ENCODE assay signal across 25 cellular contexts in the genomic region with DNA sequence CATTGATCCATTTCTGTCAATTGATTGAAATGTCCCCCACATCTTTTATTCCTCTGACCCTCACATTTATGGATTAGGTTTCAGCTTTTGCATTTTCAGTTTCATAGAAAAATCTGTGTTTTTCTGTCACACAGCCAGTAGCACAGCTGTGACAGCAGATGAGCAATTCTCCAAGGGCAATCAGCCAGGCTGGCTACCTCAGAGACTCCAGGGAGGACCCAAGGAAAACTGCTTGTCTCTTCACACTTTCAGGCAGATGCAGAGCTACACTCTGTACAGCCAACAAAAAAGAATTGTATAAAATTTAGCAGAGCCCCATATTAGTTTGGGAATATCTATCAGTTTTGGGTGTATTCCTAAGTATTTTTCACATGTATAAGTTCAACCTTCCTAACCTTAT.
DNase-seq lines count a peak whose midpoint lies in the region; ATAC-seq and TF ChIP-seq lines count a peak whose summit lies in the region.
"Had no signal": no experiment of that assay in that cellular context is flagged by ENCODE, and none has a peak within 500 bp of the region (broad histone marks: within the 10 kb centered on the region; RNA-seq: fewer than 3 reads in every experiment).

No MANE protein-coding gene starts in this region.

- POLR2A ChIA-PET in A673 (lab: Charles Lee; ENCODE audit: low non-redundant PET), result interaction anchor here (0.5 kb wide), 1 partner anchor 221 kb away, joined by 3 read pairs; no protein-coding TSS in a partner anchor
- POLR2A ChIA-PET in HEK293T (lab: Yijun Ruan, JAX), result no interaction called here

- H3K4me3 Mint-ChIP-seq in glutamatergic neuron (ENCODE audit: unreplicated experiment), result peak overlapping the region; percentile 78
- no peak overlapping the region for H3K4me3 Mint-ChIP-seq in stimulated activated naive B cell treated with anti-CD40 and anti-IgM and Interleukin-4, amounts not matched to agents 10 μg/mL and 1 μg/mL and 100 μg/mL, for 72 hours
- H3K4me3 Mint-ChIP-seq: activated CD8-positive, alpha-beta memory T cell treated with anti-CD3 and anti-CD28 coated beads, Interleukin-2, amount 10 ng/mL, durations not matched to agents 7 days and 5 days; CD4-positive, CD25-positive, alpha-beta regulatory T cell; HFFc6; immature natural killer cell; nephron; stimulated activated memory B cell treated with anti-CD40 and anti-IgM and Interleukin-4, amounts not matched to agents 10 μg/mL and 1 μg/mL and 100 μg/mL, for 72 hours had no signal

- H3K4me1 ChIP-seq in A673 (ENCODE audit: insufficient read depth, low read length, poor library complexity, severe bottlenecking), result no peaks in the 10 kb centered on the region
- H3K4me1 ChIP-seq: A549, colonic mucosa, SJSA1, upper lobe of left lung had no signal

- peak; percentile 9 for DNase-seq in A673 (ENCODE audit: low spot score)
- DNase-seq in HFF-Myc (ENCODE audit: extremely low read depth, low read depth), result peak; percentile 11
- peak in 31 of 58 donors; percentile 1 to 47 (median 7) for DNase-seq in anterior cingulate cortex (lab: John Stamatoyannopoulos, UW)
- peak; percentile 61 for DNase-seq in glutamatergic neuron
- DNase-seq in HEK293T (ENCODE audit: extremely low spot score), result no peak
- DNase-seq in activated CD8-positive, alpha-beta memory T cell treated with anti-CD3 and anti-CD28 coated beads for 24 hours, result no peak
- no peak for DNase-seq in erythroblast (lab: John Stamatoyannopoulos, UW)
- no peak for DNase-seq in stimulated activated naive B cell treated with anti-CD40 and anti-IgM and Interleukin-4, amounts not matched to agents 10 μg/mL and 1 μg/mL and 100 μg/mL, for 72 hours
- DNase-seq: activated CD8-positive, alpha-beta memory T cell treated with anti-CD3 and anti-CD28 coated beads, Interleukin-2, amount 10 ng/mL, durations not matched to agents 7 days and 5 days; CD4-positive, CD25-positive, alpha-beta regulatory T cell; colonic mucosa; HFFc6; immature natural killer cell; mesenchymal stem cell; NCI-H1930; NCI-H526; PC-3; T-helper 2 cell; upper lobe of left lung had no signal

- H3K27me3 Mint-ChIP-seq in glutamatergic neuron (ENCODE audit: unreplicated experiment), result peaks cover 5% of the 10 kb centered on the region
- H3K27me3 Mint-ChIP-seq in stimulated activated naive B cell treated with anti-CD40 and anti-IgM and Interleukin-4, amounts not matched to agents 10 μg/mL and 1 μg/mL and 100 μg/mL, for 72 hours, result no peaks in the 10 kb centered on the region
- H3K27me3 Mint-ChIP-seq: activated CD8-positive, alpha-beta memory T cell treated with anti-CD3 and anti-CD28 coated beads, Interleukin-2, amount 10 ng/mL, durations not matched to agents 7 days and 5 days; CD4-positive, CD25-positive, alpha-beta regulatory T cell; stimulated activated memory B cell treated with anti-CD40 and anti-IgM and Interleukin-4, amounts not matched to agents 10 μg/mL and 1 μg/mL and 100 μg/mL, for 72 hours had no signal

- no peak for TF ChIP-seq POLR2A in erythroblast (IDR thresholded peaks at IDR 0.05; ENCODE audit: low read length)

- H3K36me3 Mint-ChIP-seq in glutamatergic neuron (ENCODE audit: unreplicated experiment), result peaks cover 6% of the 10 kb centered on the region
- H3K36me3 Mint-ChIP-seq in stimulated activated naive B cell treated with anti-CD40 and anti-IgM and Interleukin-4, amounts not matched to agents 10 μg/mL and 1 μg/mL and 100 μg/mL, for 72 hours, result no peaks in the 10 kb centered on the region
- H3K36me3 Mint-ChIP-seq: activated CD8-positive, alpha-beta memory T cell treated with anti-CD3 and anti-CD28 coated beads, Interleukin-2, amount 10 ng/mL, durations not matched to agents 7 days and 5 days; CD4-positive, CD25-positive, alpha-beta regulatory T cell; immature natural killer cell; stimulated activated memory B cell treated with anti-CD40 and anti-IgM and Interleukin-4, amounts not matched to agents 10 μg/mL and 1 μg/mL and 100 μg/mL, for 72 hours had no signal

- no peak overlapping the region for H3K27ac ChIP-seq in A673 (ENCODE audit: low read depth, low read length, poor library complexity, severe bottlenecking)
- H3K27ac ChIP-seq: A549, colonic mucosa, SJSA1, upper lobe of left lung had no signal

- intact Hi-C loops in A673 (cut with micrococcal nuclease; ENCODE audit: unreplicated experiment), result no loop called here

- H3K9me3 ChIP-seq in A673 (ENCODE audit: low read depth, low read length, poor library complexity, severe bottlenecking), result no peaks in the 10 kb centered on the region
- H3K9me3 ChIP-seq: A549, colonic mucosa, SJSA1 had no signal

- no peak for ATAC-seq in stimulated activated naive B cell treated with anti-CD40 and anti-IgM and Interleukin-4, amounts not matched to agents 10 μg/mL and 1 μg/mL and 100 μg/mL, for 72 hours (replicated peaks)
- ATAC-seq: A549; activated CD4-positive, CD25-positive, alpha-beta regulatory T cell treated with anti-CD3 and anti-CD28 coated beads, Interleukin-2, amount 50 U/mL, for 24 hours; activated CD8-positive, alpha-beta memory T cell treated with anti-CD3 and anti-CD28 coated beads, Interleukin-2, amount 10 ng/mL, durations not matched to agents 7 days and 5 days; PC-3; stimulated activated memory B cell treated with anti-CD40 and anti-IgM and Interleukin-4, amounts not matched to agents 10 μg/mL and 1 μg/mL and 100 μg/mL, for 72 hours had no signal

- H3K4me3 ChIP-seq in A673 (ENCODE audit: low read depth, low read length, poor library complexity, severe bottlenecking) (no peak overlapping the region), HFF-Myc (replicated peaks; ENCODE audit: low read depth, low read length) (no peak overlapping the region)
- H3K4me3 ChIP-seq: A549, colonic mucosa, SJSA1, upper lobe of left lung had no signal

- no peaks in the 10 kb centered on the region for H3K27me3 ChIP-seq in A673 (replicated peaks; ENCODE audit: insufficient read depth, low read depth, low read length, poor library complexity)
- H3K27me3 ChIP-seq: colonic mucosa, SJSA1, upper lobe of left lung had no signal

- H3K4me1 Mint-ChIP-seq in glutamatergic neuron (ENCODE audit: low read depth, unreplicated experiment), result peaks cover 29% of the 10 kb centered on the region
- H3K4me1 Mint-ChIP-seq in stimulated activated naive B cell treated with anti-CD40 and anti-IgM and Interleukin-4, amounts not matched to agents 10 μg/mL and 1 μg/mL and 100 μg/mL, for 72 hours, result no peaks in the 10 kb centered on the region
- H3K4me1 Mint-ChIP-seq: activated CD8-positive, alpha-beta memory T cell treated with anti-CD3 and anti-CD28 coated beads, Interleukin-2, amount 10 ng/mL, durations not matched to agents 7 days and 5 days; CD4-positive, CD25-positive, alpha-beta regulatory T cell; immature natural killer cell; stimulated activated memory B cell treated with anti-CD40 and anti-IgM and Interleukin-4, amounts not matched to agents 10 μg/mL and 1 μg/mL and 100 μg/mL, for 72 hours had no signal

- TF ChIP-seq CTCF in A673 (conservative IDR thresholded peaks at IDR 0.05; ENCODE audit: low read depth, low read length) (no peak), HFF-Myc (IDR thresholded peaks at IDR 0.05; ENCODE audit: low read depth, low read length, missing control alignments) (no peak), glutamatergic neuron (IDR thresholded peaks at IDR 0.05; ENCODE audit: partially characterized antibody, unreplicated experiment) (no peak)

- BruUV-seq in A673 (replicated peaks; lab: Mats Ljungman, UMichigan), result no TSS peak

- CTCF ChIA-PET in A673 (lab: Charles Lee), result no interaction called here
- CTCF ChIA-PET in HEK293T (lab: Yijun Ruan, JAX), result no interaction called here

- H3K27ac Mint-ChIP-seq in glutamatergic neuron (ENCODE audit: unreplicated experiment), result peak overlapping the region; percentile 98
- no peak overlapping the region for H3K27ac Mint-ChIP-seq in stimulated activated naive B cell treated with anti-CD40 and anti-IgM and Interleukin-4, amounts not matched to agents 10 μg/mL and 1 μg/mL and 100 μg/mL, for 72 hours
- H3K27ac Mint-ChIP-seq: activated CD8-positive, alpha-beta memory T cell treated with anti-CD3 and anti-CD28 coated beads, Interleukin-2, amount 10 ng/mL, durations not matched to agents 7 days and 5 days; activated T-helper 2 cell treated with anti-CD3 and anti-CD28 coated beads, Interferon-gamma antibody, Interleukin-2, Interleukin-4, amounts not matched to agents 10 μg/mL and 5 μg/mL and 100 μg/mL, durations not matched to agents 14 hours and 24 hours and 36 hours; CD4-positive, CD25-positive, alpha-beta regulatory T cell; HFFc6; immature natural killer cell; nephron; stimulated activated memory B cell treated with anti-CD40 and anti-IgM and Interleukin-4, amounts not matched to agents 10 μg/mL and 1 μg/mL and 100 μg/mL, for 72 hours had no signal

- H3K9me3 Mint-ChIP-seq in glutamatergic neuron (ENCODE audit: unreplicated experiment), result peaks cover 10% of the 10 kb centered on the region
- H3K9me3 Mint-ChIP-seq in stimulated activated naive B cell treated with anti-CD40 and anti-IgM and Interleukin-4, amounts not matched to agents 10 μg/mL and 1 μg/mL and 100 μg/mL, for 72 hours, result no peaks in the 10 kb centered on the region
- H3K9me3 Mint-ChIP-seq: stimulated activated memory B cell treated with anti-CD40 and anti-IgM and Interleukin-4, amounts not matched to agents 10 μg/mL and 1 μg/mL and 100 μg/mL, for 72 hours had no signal

- H3K36me3 ChIP-seq in A673 (ENCODE audit: insufficient read depth, low read length, poor library complexity, severe bottlenecking), result no peaks in the 10 kb centered on the region
- H3K36me3 ChIP-seq: colonic mucosa, SJSA1, upper lobe of left lung had no signal

TF ChIP-seq in HEK293T, 16 proteins besides CTCF, POLR2A, EP300 and RAD21:
- TF ChIP-seq CTBP1 (IDR thresholded peaks at IDR 0.05; ENCODE audit: borderline replicate concordance) (no peak), FOXM1 (IDR thresholded peaks at IDR 0.05; ENCODE audit: borderline replicate concordance) (no peak), ELF4 (IDR thresholded peaks at IDR 0.05) (no peak), FOXA1 (IDR thresholded peaks at IDR 0.05) (no peak), ARNT (IDR thresholded peaks at IDR 0.05) (no peak), HDGF (IDR thresholded peaks at IDR 0.05; ENCODE audit: borderline replicate concordance) (no peak), TARDBP (IDR thresholded peaks at IDR 0.05) (no peak), SUZ12 (IDR thresholded peaks at IDR 0.05) (no peak)

Comparison
In these comparisons a context has a peak if more than half of its experiments do, and no peak if none do; other contexts are left out.
1. DNase-seq: peak in A673 (single experiment), HFF-Myc (single experiment), anterior cingulate cortex (31 of 58) and glutamatergic neuron (single experiment); none in HEK293T (single experiment), activated CD8-positive, alpha-beta memory T cell treated with anti-CD3 and anti-CD28 coated beads for 24 hours (single experiment), erythroblast (0 of 2) and stimulated activated naive B cell treated with anti-CD40 and anti-IgM and Interleukin-4, amounts not matched to agents 10 μg/mL and 1 μg/mL and 100 μg/mL, for 72 hours (single experiment).